In genomic region chr15:43329222-43329959, GRCh38 we compare ENCODE assay signal across 8 cellular contexts. TPM values are rescaled to one million over a fixed set of nuclear protein-coding genes. Genes with fewer than 3 reads are reported as not detected.
DNase-seq lines count a peak whose midpoint lies in the region; ATAC-seq and TF ChIP-seq lines count a peak whose summit lies in the region.

No MANE protein-coding gene starts in this region.

- CTCF ChIA-PET in RWPE1 (lab: Yijun Ruan, JAX), result interaction anchor here (1.2 kb wide), 1 partner anchor 103 kb away, joined by 3 read pairs; no protein-coding TSS in a partner anchor

- peaks cover 15% of the 10 kb centered on the region for H3K36me3 ChIP-seq in mesodermal cell (ENCODE audit: control insufficient read depth, insufficient read depth, low read length)
- no peaks in the 10 kb centered on the region for H3K36me3 ChIP-seq in thyroid gland

- H3K4me3 ChIP-seq in dorsolateral prefrontal cortex, result peak overlapping the region; percentile 61 to 96 (median 84)
- H3K4me3 ChIP-seq in mesodermal cell (ENCODE audit: extremely low read depth, insufficient read depth, low read length, poor library complexity, severe bottlenecking), result peak overlapping the region; percentile 71
- H3K4me3 ChIP-seq in thyroid gland (replicated peaks in 1 of 3), result peak overlapping the region; percentile 85 to 92 (median 87)

- no peak for TF ChIP-seq CTCF in RWPE1 (conservative IDR thresholded peaks at IDR 0.05; ENCODE audit: low read depth)
- TF ChIP-seq CTCF in dorsolateral prefrontal cortex (IDR thresholded peaks at IDR 0.05 in 54 of 56, conservative IDR thresholded peaks at IDR 0.05 in 2 of 56; ENCODE audit: low read depth in 1 of 56, partially characterized antibody in 56 of 56), result no peak
- no peak for TF ChIP-seq CTCF in thyroid gland (IDR thresholded peaks at IDR 0.05)

- ATAC-seq in GM18517 (IDR thresholded peaks at IDR 0.05; ENCODE audit: unreplicated experiment) (no peak), HG03457 (IDR thresholded peaks at IDR 0.05; ENCODE audit: unreplicated experiment) (no peak)

- POLR2A ChIA-PET in RWPE1 (lab: Yijun Ruan, JAX; ENCODE audit: low non-redundant PET), result no interaction called here

- H3K27me3 ChIP-seq in dorsolateral prefrontal cortex (no peaks in the 10 kb centered on the region), thyroid gland (no peaks in the 10 kb centered on the region)

- intact Hi-C loops in dorsolateral prefrontal cortex (cut with DNase I) (no loop called here), thyroid gland (cut with DNase I) (no loop called here)

- no peak for TF ChIP-seq POLR2A in thyroid gland (IDR thresholded peaks at IDR 0.05)

- no peaks in the 10 kb centered on the region for H3K9me3 ChIP-seq in mesodermal cell (ENCODE audit: control insufficient read depth, low read length)
- no peaks in the 10 kb centered on the region for H3K9me3 ChIP-seq in thyroid gland

- H3K27ac ChIP-seq in RWPE1 (peak overlapping the region; percentile 94), dorsolateral prefrontal cortex (peak overlapping the region; percentile 51 to 98 (median 91)), mesodermal cell (ENCODE audit: low read depth, low read length, severe bottlenecking) (peak overlapping the region; percentile 95), thyroid gland (peak overlapping the region; percentile 84 to 98 (median 88))

- WGBS in mesodermal cell (ENCODE audit: insufficient coverage in 2 of 2), 2 experiments, result 21 to 23% methylated on average over 37 to 38 of the region's 38 CpGs
- WGBS in thyroid gland, 2 donors, result 14 to 15% methylated on average over 29 to 32 of the region's 38 CpGs

- DNase-seq in NCI-H1092 treated with DMSO at 0.1 percent for 48 hours (lab: John Stamatoyannopoulos, UW), result peak; percentile 35
- no peak for DNase-seq in NCI-H1092 (lab: John Stamatoyannopoulos, UW)
- peak; percentile 15 for DNase-seq in RWPE1 (ENCODE audit: low spot score)
- DNase-seq in dorsolateral prefrontal cortex, result peak in 8 of 10 donors; percentile 26 to 58 (median 47)
- peak; percentile 29 to 42 for DNase-seq in thyroid gland

- H3K4me1 ChIP-seq in mesodermal cell (ENCODE audit: control insufficient read depth, insufficient read depth, low read length, poor library complexity, severe bottlenecking) (no peaks in the 10 kb centered on the region), thyroid gland (peaks cover 17 to 20% of the 10 kb centered on the region in 2 donors)

RNA-seq across cellular contexts. Expression of gene LCMT2, which starts 1.0 kb away (rescaled TPM):
- total RNA-seq in dorsolateral prefrontal cortex, result 10 to 100 TPM in 2 of 120 experiments, 1 to 10 TPM in 118; 2.2 to 10.9 (median 7.0) TPM
- polyA plus RNA-seq in mesodermal cell (2013, experiment 1 of 2), result 4.9 TPM
- polyA plus RNA-seq in mesodermal cell (2013, experiment 2 of 2), result 3.8 TPM
- total RNA-seq in thyroid gland, result 10 to 100 TPM in 1 of 4 donors, 1 to 10 TPM in 3; 5.8 to 14.1 (median 6.5) TPM

RNA-seq across cellular contexts. Expression of gene TGM7, which starts 27.3 kb away (rescaled TPM):
- under 1 TPM in 1 of 120 experiments, not detected in 119; 0.62 TPM for total RNA-seq in dorsolateral prefrontal cortex
- not detected for polyA plus RNA-seq in mesodermal cell (2013, experiment 1 of 2)
- not detected for polyA plus RNA-seq in mesodermal cell (2013, experiment 2 of 2)
- not detected for total RNA-seq in thyroid gland

RNA-seq across cellular contexts. Expression of gene ZSCAN29, which starts 41.5 kb away (rescaled TPM):
- total RNA-seq in dorsolateral prefrontal cortex, result 10 to 100 TPM; 16.1 to 41.9 (median 26.0) TPM
- polyA plus RNA-seq in mesodermal cell (2013, experiment 1 of 2), result 25.1 TPM
- polyA plus RNA-seq in mesodermal cell (2013, experiment 2 of 2), result 20.2 TPM
- total RNA-seq in thyroid gland, result 10 to 100 TPM; 18.2 to 22.6 (median 20.3) TPM

RNA-seq across cellular contexts. Expression of gene TUBGCP4, which starts 41.5 kb away (rescaled TPM):
- total RNA-seq in dorsolateral prefrontal cortex (10 to 100 TPM; 19.0 to 42.6 (median 29.7) TPM), thyroid gland (10 to 100 TPM; 10.7 to 23.6 (median 17.6) TPM)
- 15.6 TPM for polyA plus RNA-seq in mesodermal cell (2013, experiment 1 of 2)
- polyA plus RNA-seq in mesodermal cell (2013, experiment 2 of 2), result 15.7 TPM
